8 cellular contexts compared by ENCODE assay signal in the genomic region with DNA sequence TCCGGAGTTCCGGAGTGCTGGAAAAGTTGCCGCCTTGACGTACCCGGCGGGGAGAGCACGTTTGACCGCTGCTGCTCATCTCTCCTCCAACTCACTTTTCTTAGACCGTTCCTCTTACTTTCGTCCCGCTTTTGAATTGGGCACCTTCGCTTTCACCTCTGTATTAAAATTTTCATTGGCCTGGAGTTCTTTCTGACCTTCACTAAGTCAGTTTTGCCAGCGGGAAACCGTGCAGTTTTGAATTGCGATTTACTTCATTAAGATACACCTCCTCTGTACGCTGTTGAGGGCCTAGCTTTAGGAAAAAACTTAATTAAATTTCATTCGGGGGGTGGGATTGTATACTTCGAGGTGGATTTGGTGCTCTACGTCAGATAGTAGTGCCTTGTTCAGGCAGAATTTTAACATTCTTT. TPM values are rescaled to one million over a fixed set of nuclear protein-coding genes. Genes with fewer than 3 reads are reported as not detected.
A peak's percentile ranks its signal among the peaks of the same experiment; 100 is the strongest.
DNase-seq lines count a peak whose midpoint lies in the region; ATAC-seq, FAIRE-seq and TF ChIP-seq lines count a peak whose summit lies in the region.

No MANE protein-coding gene starts in this region.

- peak; percentile 7 for ATAC-seq in GM18498 (IDR thresholded peaks at IDR 0.05; ENCODE audit: unreplicated experiment)

- no peak for TF ChIP-seq POLR2A in H54 (IDR thresholded peaks at IDR 0.05; ENCODE audit: low read depth, low read length)

- H3K27ac ChIP-seq in RWPE1, result peak overlapping the region; percentile 97

- H3K4me3 ChIP-seq in fibroblast of pulmonary artery (replicated peaks; ENCODE audit: low read depth, low read length), result peak overlapping the region; percentile 86

- CTCF ChIA-PET in RWPE1 (lab: Yijun Ruan, JAX), result interaction anchor here (0.5 to 0.7 kb wide), 5 partner anchors 11 to 1797 kb away, joined by 3 to 7 read pairs (median 3); no protein-coding TSS in a partner anchor

- peak; percentile 41 for FAIRE-seq in H54 (lab: Jason Lieb, UNC)

- DNase-seq in H54 (ENCODE audit: insufficient read length, low spot score), result no peak
- DNase-seq in RWPE1 (ENCODE audit: low spot score), result no peak
- peak; percentile 33 for DNase-seq in fibroblast of pulmonary artery (ENCODE audit: low read depth)
- peak; percentile 27 for DNase-seq in renal cortical epithelial cell (ENCODE audit: low read depth)
- no peak for DNase-seq in NCI-H1092 (lab: John Stamatoyannopoulos, UW)
- no peak for DNase-seq in mucosa of gallbladder (ENCODE audit: low spot score)
- no peak for DNase-seq in HCEC 1CT

- TF ChIP-seq CTCF in RWPE1 (conservative IDR thresholded peaks at IDR 0.05; ENCODE audit: low read depth), result no peak
- TF ChIP-seq CTCF in fibroblast of pulmonary artery (IDR thresholded peaks at IDR 0.05; ENCODE audit: low read length, missing control alignments), result no peak

- POLR2A ChIA-PET in RWPE1 (lab: Yijun Ruan, JAX; ENCODE audit: low non-redundant PET), result interaction anchor here (0.7 to 0.9 kb wide), 2 partner anchors 10 to 66 kb away, joined by 3 to 4 read pairs; a partner anchor contains a TSS

RNA-seq across cellular contexts. Expression of a gene that starts 1.3 kb away (rescaled TPM):
- total RNA-seq in renal cortical epithelial cell (60.8 and 74.8 TPM in 2 replicates), mucosa of gallbladder (36.7 TPM)

RNA-seq across cellular contexts. Expression of a gene that starts 17.5 kb away (rescaled TPM):
- total RNA-seq in renal cortical epithelial cell (50.5 and 55.8 TPM in 2 replicates), mucosa of gallbladder (47.8 TPM)

Comparison
In these comparisons a context has a peak if more than half of its experiments do, and no peak if none do; other contexts are left out.
1. DNase-seq: peak in fibroblast of pulmonary artery (single experiment) and renal cortical epithelial cell (single experiment); none in H54 (single experiment), RWPE1 (single experiment), NCI-H1092 (single experiment), mucosa of gallbladder (single experiment) and HCEC 1CT (single experiment).